8 cellular contexts compared by ENCODE assay signal in the genomic region with DNA sequence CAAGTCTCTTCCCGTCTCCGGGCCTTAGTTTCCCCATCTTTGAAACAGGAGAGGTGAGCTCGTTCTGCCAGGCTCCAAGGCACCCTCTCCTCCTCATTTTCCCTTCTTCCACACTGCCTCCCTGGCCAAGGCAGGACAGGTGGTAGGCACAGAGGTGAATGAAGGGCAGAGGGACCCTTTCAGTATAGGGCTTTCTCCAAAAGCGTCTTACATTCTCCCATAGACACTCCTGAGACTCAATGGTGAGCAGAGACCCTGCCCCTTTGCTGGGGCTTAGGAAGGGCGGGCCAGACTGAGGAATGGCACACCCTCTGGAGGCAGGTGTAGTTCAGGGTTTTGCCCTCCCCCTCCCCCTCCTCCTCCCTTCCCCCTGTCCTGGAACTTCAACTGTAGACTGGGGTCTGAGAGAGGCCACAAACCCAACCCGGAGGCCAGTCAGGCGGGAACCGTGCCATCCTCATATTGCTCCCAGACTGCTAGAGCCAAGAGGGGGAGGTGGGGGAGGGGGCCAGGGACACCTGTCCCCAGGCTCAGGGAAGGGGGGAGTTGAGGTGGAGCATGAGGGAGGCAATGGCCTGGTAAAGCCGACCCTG. TPM values are rescaled to one million over a fixed set of nuclear protein-coding genes. Genes with fewer than 3 reads are reported as not detected.
DNase-seq lines count a peak whose midpoint lies in the region; ATAC-seq lines count a peak whose summit lies in the region.

No MANE protein-coding gene starts in this region.

- H3K27me3 ChIP-seq in ectodermal cell (ENCODE audit: control insufficient read depth, insufficient read depth, low read length, poor library complexity, severe bottlenecking) = peaks cover 60% of the 10 kb centered on the region
- H3K27me3 ChIP-seq in neuron (ENCODE audit: insufficient read depth, low read length) = no peaks in the 10 kb centered on the region

- no peak for ATAC-seq in HG02610 (IDR thresholded peaks at IDR 0.05; ENCODE audit: unreplicated experiment)
- no peak for ATAC-seq in HG02938 (IDR thresholded peaks at IDR 0.05; ENCODE audit: unreplicated experiment)

- H3K36me3 ChIP-seq in ectodermal cell (ENCODE audit: control insufficient read depth, insufficient read depth, low read length) (peaks cover 7% of the 10 kb centered on the region), neuron (ENCODE audit: insufficient read depth, low read length) (peaks cover 24% of the 10 kb centered on the region)

- H2AFZ ChIP-seq in neuron (ENCODE audit: low read depth, low read length) = no peak overlapping the region

- no peaks in the 10 kb centered on the region for H3K9me3 ChIP-seq in ectodermal cell (ENCODE audit: control insufficient read depth, low read length)
- H3K9me3 ChIP-seq in neuron (ENCODE audit: low read length) = no peaks in the 10 kb centered on the region

- H3K4me3 ChIP-seq in ectodermal cell (ENCODE audit: insufficient read depth, low read depth, low read length) = peak overlapping the region; percentile 58
- peak overlapping the region; percentile 84 for H3K4me3 ChIP-seq in neuron (ENCODE audit: low read length)

- no peak overlapping the region for H3K27ac ChIP-seq in ectodermal cell (ENCODE audit: insufficient read depth, low read depth, low read length, poor library complexity, severe bottlenecking)

- DNase-seq in DMS79 (lab: John Stamatoyannopoulos, UW) (peak; percentile 66), NCI-H1417 treated with DMSO at 0.1 percent for 48 hours (lab: John Stamatoyannopoulos, UW) (peak; percentile 18), T-helper 2 cell (no peak), hippocampal formation (lab: John Stamatoyannopoulos, UW) (no peak)

- peaks cover 39% of the 10 kb centered on the region for H3K4me1 ChIP-seq in ectodermal cell (ENCODE audit: control insufficient read depth, insufficient read depth, low read length)
- H3K4me1 ChIP-seq in neuron (ENCODE audit: insufficient read depth, low read length) = peaks cover 25% of the 10 kb centered on the region

- 24 to 29% methylated on average over 9 of the region's 9 CpGs for WGBS in ectodermal cell, 2 experiments

RNA-seq across cellular contexts. Expression of gene PLEKHH3, which starts 1.9 kb away (rescaled TPM):
- polyA plus RNA-seq in ectodermal cell (2013, experiment 1 of 4) = 21.4 TPM
- polyA plus RNA-seq in ectodermal cell (2013, experiment 2 of 4) = 18.9 TPM
- polyA plus RNA-seq in ectodermal cell (2013, experiment 3 of 4) = 16.7 TPM
- 16.9 TPM for polyA plus RNA-seq in ectodermal cell (2013, experiment 4 of 4)

RNA-seq across cellular contexts. Expression of gene CCR10, which starts 6.8 kb away (rescaled TPM):
- 1.9 TPM for polyA plus RNA-seq in ectodermal cell (2013, experiment 1 of 4)
- 1.6 TPM for polyA plus RNA-seq in ectodermal cell (2013, experiment 2 of 4)
- polyA plus RNA-seq in ectodermal cell (2013, experiment 3 of 4) = 2.1 TPM
- polyA plus RNA-seq in ectodermal cell (2013, experiment 4 of 4) = 1.6 TPM

RNA-seq across cellular contexts. Expression of gene CNTNAP1, which starts 7.5 kb away (rescaled TPM):
- 39.2 TPM for polyA plus RNA-seq in ectodermal cell (2013, experiment 1 of 4)
- polyA plus RNA-seq in ectodermal cell (2013, experiment 2 of 4) = 40.5 TPM
- 32.3 TPM for polyA plus RNA-seq in ectodermal cell (2013, experiment 3 of 4)
- polyA plus RNA-seq in ectodermal cell (2013, experiment 4 of 4) = 34.2 TPM

RNA-seq across cellular contexts. Expression of gene TUBG2, which starts 15.8 kb away (rescaled TPM):
- 28.1 TPM for polyA plus RNA-seq in ectodermal cell (2013, experiment 1 of 4)
- 23.8 TPM for polyA plus RNA-seq in ectodermal cell (2013, experiment 2 of 4)
- polyA plus RNA-seq in ectodermal cell (2013, experiment 3 of 4) = 24.7 TPM
- polyA plus RNA-seq in ectodermal cell (2013, experiment 4 of 4) = 25.4 TPM

Comparison
In these comparisons a context has a peak if more than half of its experiments do, and no peak if none do; other contexts are left out.
1. DNase-seq: peak in DMS79 (single experiment) and NCI-H1417 treated with DMSO at 0.1 percent for 48 hours (single experiment); none in T-helper 2 cell (0 of 5) and hippocampal formation (0 of 2).